In genomic region chr12:98422809-98423208, GRCh38 we compare ENCODE assay signal across 13 cellular contexts.
A peak's percentile ranks its signal among the peaks of the same experiment; 100 is the strongest.
DNase-seq lines count a peak whose midpoint lies in the region; ATAC-seq and TF ChIP-seq lines count a peak whose summit lies in the region.
"Had no signal": no experiment of that assay in that cellular context is flagged by ENCODE, and none has a peak within 500 bp of the region (broad histone marks: within the 10 kb centered on the region; RNA-seq: fewer than 3 reads in every experiment).

No MANE protein-coding gene starts in this region.

- H3K36me3 Mint-ChIP-seq in endothelial cell (ENCODE audit: low read depth, unreplicated experiment) (no peaks in the 10 kb centered on the region), neural progenitor cell (no peaks in the 10 kb centered on the region)
- no peaks in the 10 kb centered on the region for H3K36me3 Mint-ChIP-seq in CD8-positive, alpha-beta T cell
- H3K36me3 Mint-ChIP-seq: activated naive CD8-positive, alpha-beta T cell treated with anti-CD3 and anti-CD28 coated beads, Interleukin-2, amount 10 ng/mL, durations not matched to agents 7 days and 5 days had no signal

- CTCF ChIA-PET in CD8-positive, alpha-beta T cell (lab: Charles Lee), result interaction anchor here (2.1 kb wide), 1 partner anchor 68 kb away, joined by 7 read pairs; no protein-coding TSS in a partner anchor

- H4K20me1 ChIP-seq in DND-41 (ENCODE audit: insufficient read depth, low read length), result no peaks in the 10 kb centered on the region
- H4K20me1 ChIP-seq in neural progenitor cell (ENCODE audit: low read depth), result no peaks in the 10 kb centered on the region

- H3K27me3 Mint-ChIP-seq in endothelial cell (ENCODE audit: unreplicated experiment) (peaks cover 1% of the 10 kb centered on the region), neural progenitor cell (ENCODE audit: insufficient read depth, low read depth) (peaks cover 5% of the 10 kb centered on the region)
- H3K27me3 Mint-ChIP-seq in CD8-positive, alpha-beta T cell (ENCODE audit: low read depth), result no peaks in the 10 kb centered on the region

- H3K9me3 Mint-ChIP-seq in endothelial cell (ENCODE audit: unreplicated experiment) (no peaks in the 10 kb centered on the region), neural progenitor cell (peaks cover 2% of the 10 kb centered on the region)
- no peaks in the 10 kb centered on the region for H3K9me3 Mint-ChIP-seq in CD8-positive, alpha-beta T cell
- H3K9me3 Mint-ChIP-seq: activated naive CD8-positive, alpha-beta T cell treated with anti-CD3 and anti-CD28 coated beads, Interleukin-2, amount 10 ng/mL, durations not matched to agents 7 days and 5 days had no signal

- H3K27ac ChIP-seq in DND-41 (ENCODE audit: low read length) (no peak overlapping the region), neural progenitor cell (no peak overlapping the region)
- no peak overlapping the region for H3K27ac ChIP-seq in CD8-positive, alpha-beta T cell (ENCODE audit: low read depth, low read length)
- H3K27ac ChIP-seq: pancreas, SJSA1 had no signal

- ATAC-seq in DND-41 (ENCODE audit: insufficient read depth, low read depth), result no peak
- no peak for ATAC-seq in CD8-positive, alpha-beta T cell
- ATAC-seq: pancreas had no signal

- H3K9me3 ChIP-seq in DND-41 (ENCODE audit: insufficient read depth, low read length, severe bottlenecking) (no peaks in the 10 kb centered on the region), neural progenitor cell (ENCODE audit: low read depth) (no peaks in the 10 kb centered on the region)
- H3K9me3 ChIP-seq in CD8-positive, alpha-beta T cell (ENCODE audit: low read length), result no peaks in the 10 kb centered on the region
- H3K9me3 ChIP-seq: pancreas, SJSA1 had no signal

- H3K27me3 ChIP-seq in DND-41 (ENCODE audit: insufficient read depth, low read length, poor library complexity) (no peaks in the 10 kb centered on the region), neural progenitor cell (no peaks in the 10 kb centered on the region)
- no peaks in the 10 kb centered on the region for H3K27me3 ChIP-seq in CD8-positive, alpha-beta T cell (ENCODE audit: insufficient read depth, low read length)
- H3K27me3 ChIP-seq: pancreas, SJSA1 had no signal

- no peaks in the 10 kb centered on the region for H3K4me1 ChIP-seq in DND-41 (ENCODE audit: insufficient read depth, low read length)
- peaks cover 19% of the 10 kb centered on the region for H3K4me1 ChIP-seq in neural progenitor cell
- no peaks in the 10 kb centered on the region for H3K4me1 ChIP-seq in CD8-positive, alpha-beta T cell (ENCODE audit: insufficient read depth, low read length)

- H3F3A ChIP-seq in neural progenitor cell (ENCODE audit: low read depth), result peaks cover 12% of the 10 kb centered on the region

- no peak overlapping the region for H3K4me3 ChIP-seq in DND-41 (ENCODE audit: low read depth in 1 of 2, low read length in 2 of 2)
- H3K4me3 ChIP-seq in neural progenitor cell, result no peak overlapping the region
- no peak overlapping the region for H3K4me3 ChIP-seq in CD8-positive, alpha-beta T cell (ENCODE audit: low read depth, low read length)
- H3K4me3 ChIP-seq: pancreas, SJSA1 had no signal

- H3K4me3 Mint-ChIP-seq in endothelial cell (ENCODE audit: unreplicated experiment) (no peak overlapping the region), neural progenitor cell (no peak overlapping the region)
- no peak overlapping the region for H3K4me3 Mint-ChIP-seq in CD8-positive, alpha-beta T cell
- H3K4me3 Mint-ChIP-seq: activated naive CD8-positive, alpha-beta T cell treated with anti-CD3 and anti-CD28 coated beads, Interleukin-2, amount 10 ng/mL, durations not matched to agents 7 days and 5 days had no signal

- H3K36me3 ChIP-seq in DND-41 (ENCODE audit: insufficient read depth, low read length), result no peaks in the 10 kb centered on the region
- no peaks in the 10 kb centered on the region for H3K36me3 ChIP-seq in neural progenitor cell
- H3K36me3 ChIP-seq in CD8-positive, alpha-beta T cell (ENCODE audit: insufficient read depth, low read length), result no peaks in the 10 kb centered on the region
- H3K36me3 ChIP-seq: pancreas, SJSA1 had no signal

- intact Hi-C loops in CD8-positive, alpha-beta T cell (cut with DNase I, micrococcal nuclease), result no loop called here

- no peak overlapping the region for H3K4me2 ChIP-seq in DND-41 (ENCODE audit: insufficient read depth, low read length)
- H3K4me2 ChIP-seq in neural progenitor cell, result no peak overlapping the region

- no peaks in the 10 kb centered on the region for H3K79me2 ChIP-seq in DND-41 (ENCODE audit: insufficient read depth, low read length)
- no peaks in the 10 kb centered on the region for H3K79me2 ChIP-seq in neural progenitor cell (ENCODE audit: low read depth)

- POLR2A ChIA-PET in CD8-positive, alpha-beta T cell (lab: Charles Lee), result interaction anchor here (0.6 kb wide), 1 partner anchor 406 kb away, joined by 3 read pairs; no protein-coding TSS in a partner anchor

- H3K27ac Mint-ChIP-seq in endothelial cell (ENCODE audit: unreplicated experiment), result no peak overlapping the region
- no peak overlapping the region for H3K27ac Mint-ChIP-seq in neural progenitor cell
- no peak overlapping the region for H3K27ac Mint-ChIP-seq in CD8-positive, alpha-beta T cell
- H3K27ac Mint-ChIP-seq: activated naive CD8-positive, alpha-beta T cell treated with anti-CD3 and anti-CD28 coated beads, Interleukin-2, amount 10 ng/mL, durations not matched to agents 7 days and 5 days had no signal

- H3K4me1 Mint-ChIP-seq in endothelial cell (ENCODE audit: unreplicated experiment), result peaks cover 20% of the 10 kb centered on the region
- H3K4me1 Mint-ChIP-seq in neural progenitor cell, result peaks cover 24% of the 10 kb centered on the region
- H3K4me1 Mint-ChIP-seq in CD8-positive, alpha-beta T cell (ENCODE audit: low read depth), result no peaks in the 10 kb centered on the region
- H3K4me1 Mint-ChIP-seq: activated naive CD8-positive, alpha-beta T cell treated with anti-CD3 and anti-CD28 coated beads, Interleukin-2, amount 10 ng/mL, durations not matched to agents 7 days and 5 days had no signal

- TF ChIP-seq CTCF in DND-41 (IDR thresholded peaks at IDR 0.05; ENCODE audit: borderline replicate concordance, extremely low read depth, low read length, poor library complexity, severe bottlenecking) (peak; percentile 30), endothelial cell (IDR thresholded peaks at IDR 0.05; ENCODE audit: unreplicated experiment) (peak; percentile 35), neural progenitor cell (IDR thresholded peaks at IDR 0.05) (peak; percentile 50)
- TF ChIP-seq CTCF in CD8-positive, alpha-beta T cell (IDR thresholded peaks at IDR 0.05), result no peak

- no peak overlapping the region for H2AFZ ChIP-seq in DND-41 (ENCODE audit: low read depth, low read length)
- no peak overlapping the region for H2AFZ ChIP-seq in neural progenitor cell (replicated peaks)

- DNase-seq in DND-41 (no peak), NCI-H146 treated with DMSO at 0.1 percent for 48 hours (lab: John Stamatoyannopoulos, UW; ENCODE audit: unreplicated experiment) (peak; percentile 22), endothelial cell (ENCODE audit: low spot score) (peak; percentile 53), neural progenitor cell (ENCODE audit: low spot score) (peak; percentile 55), HuH-7 (ENCODE audit: low spot score) (no peak), epidermal melanocyte (ENCODE audit: insufficient read length, low spot score) (no peak), NCI-H2081 treated with DMSO at 0.1 percent for 48 hours (lab: John Stamatoyannopoulos, UW) (no peak)
- DNase-seq in CD8-positive, alpha-beta T cell, result no peak
- DNase-seq: activated CD4-positive, alpha-beta T cell treated with anti-CD3 and anti-CD28 coated beads, Interleukin-2, amount 50 U/mL, for 1 hour; activated naive CD8-positive, alpha-beta T cell treated with anti-CD3 and anti-CD28 coated beads, Interleukin-2, amount 10 ng/mL, durations not matched to agents 7 days and 5 days; effector CD8-positive, alpha-beta T cell; pancreas had no signal

- no peak overlapping the region for H3K9ac ChIP-seq in DND-41 (ENCODE audit: low read depth, low read length)
- no peak overlapping the region for H3K9ac ChIP-seq in neural progenitor cell

Comparison
In these comparisons a context has a peak if more than half of its experiments do, and no peak if none do; other contexts are left out.
1. DNase-seq: peak in NCI-H146 treated with DMSO at 0.1 percent for 48 hours (single experiment), endothelial cell (single experiment) and neural progenitor cell (single experiment); none in DND-41 (single experiment), HuH-7 (single experiment), epidermal melanocyte (single experiment), NCI-H2081 treated with DMSO at 0.1 percent for 48 hours (single experiment) and CD8-positive, alpha-beta T cell (0 of 7).